In genomic region chr10:71462642-71462935, GRCh38 we compare ENCODE assay signal across 25 cellular contexts.
"Had no signal": no experiment of that assay in that cellular context is flagged by ENCODE, and none has a peak within 500 bp of the region (broad histone marks: within the 10 kb centered on the region; RNA-seq: fewer than 3 reads in every experiment).

No MANE protein-coding gene starts in this region.

- H3K27me3 ChIP-seq: heart left ventricle, ovary, right atrium auricular region, testis, uterus had no signal

- H3K27ac ChIP-seq: epithelial cell of prostate, heart left ventricle, ovary, psoas muscle, right atrium auricular region, spleen, testis, uterus had no signal

- H3K4me1 ChIP-seq: psoas muscle, right atrium auricular region, spleen, testis, uterus had no signal

- H3K36me3 ChIP-seq: heart left ventricle, ovary, right atrium auricular region, spleen, uterus had no signal

- ATAC-seq: activated T-cell treated with anti-CD3 and anti-CD28 coated beads, Interleukin-2, amount 50 U/mL, for 72 hours; heart left ventricle; left ventricle myocardium superior; natural killer cell; psoas muscle had no signal

- FAIRE-seq: bronchial epithelial cell, islet of Langerhans had no signal

- H3K4me3 ChIP-seq: heart left ventricle, ovary, psoas muscle, right atrium auricular region, spleen, testis, uterus had no signal

- H3K9me3 ChIP-seq: heart left ventricle, ovary, psoas muscle, right atrium auricular region, spleen, testis, uterus had no signal

- DNase-seq: activated CD4-positive, alpha-beta memory T cell treated with anti-CD3 and anti-CD28 coated beads for 36 hours; activated CD4-positive, alpha-beta T cell treated with anti-CD3 and anti-CD28 coated beads for 4 hours; activated CD4-positive, CD25-positive, alpha-beta regulatory T cell; activated effector memory CD4-positive, alpha-beta T cell treated with Interleukin-2 at 50 U/mL for 16 hours; activated naive CD4-positive, alpha-beta T cell treated with anti-CD3 and anti-CD28 coated beads for 36 hours; activated naive CD8-positive, alpha-beta T cell treated with anti-CD3 and anti-CD28 coated beads, Interleukin-2, amount 10 ng/mL, durations not matched to agents 7 days and 5 days; activated T-cell treated with anti-CD3 and anti-CD28 coated beads, Interleukin-2, amount 50 U/mL, for 72 hours; amniotic stem cell; cortex of kidney; heart left ventricle; left ventricle myocardium superior; midbrain; natural killer cell; ovary; psoas muscle; spleen; stimulated activated CD4-positive, alpha-beta T cell treated with anti-CD3 and anti-CD28 coated beads, Interleukin-4, amount 100 ng/mL, for 1 hour; stimulated activated naive CD4-positive, alpha-beta T cell; testis; trophoblast cell; uterus had no signal
